Comparison of ENCODE assay signal across 37 cellular contexts in the genomic region with DNA sequence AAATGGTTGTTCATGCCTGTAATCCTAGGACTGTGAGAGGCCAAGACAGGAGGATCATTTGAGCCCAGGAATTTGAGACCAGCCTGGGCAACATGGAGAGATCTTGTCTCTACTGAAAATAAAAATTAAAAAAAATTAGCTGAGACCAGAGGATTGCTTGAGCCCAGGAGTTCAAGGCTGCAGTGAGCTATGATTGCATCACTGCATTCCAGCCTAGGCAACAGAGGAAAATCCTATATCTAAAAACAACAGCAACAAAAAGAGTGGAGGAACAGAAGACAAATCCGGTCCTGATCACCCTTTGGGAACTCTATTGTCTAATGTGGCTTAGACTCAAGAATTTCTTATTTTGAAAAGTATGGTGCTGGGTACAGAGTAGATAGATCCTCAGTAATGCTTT. TPM values are rescaled to one million over a fixed set of nuclear protein-coding genes. Genes with fewer than 3 reads are reported as not detected.
"Had no signal": no experiment of that assay in that cellular context is flagged by ENCODE, and none has a peak within 500 bp of the region (broad histone marks: within the 10 kb centered on the region; RNA-seq: fewer than 3 reads in every experiment).

No MANE protein-coding gene starts in this region.

- H3K4me1 Mint-ChIP-seq: activated CD4-positive, alpha-beta memory T cell treated with anti-CD3 and anti-CD28 coated beads, Interleukin-2, amount 10 ng/mL, durations not matched to agents 7 days and 5 days; activated CD4-positive, alpha-beta T cell treated with anti-CD3 and anti-CD28 coated beads for 36 hours; activated CD4-positive, alpha-beta T cell treated with anti-CD3 and anti-CD28 coated beads, Interleukin-2, amount 10 ng/mL, durations not matched to agents 24 days and 14 days; central memory CD8-positive, alpha-beta T cell; endodermal cell; T-helper 17 cell had no signal

- DNase-seq: activated CD4-positive, alpha-beta memory T cell treated with anti-CD3 and anti-CD28 coated beads, Interleukin-2, amount 10 ng/mL, durations not matched to agents 7 days and 5 days; activated CD4-positive, alpha-beta T cell treated with anti-CD3 and anti-CD28 coated beads for 36 hours; activated CD4-positive, alpha-beta T cell treated with anti-CD3 and anti-CD28 coated beads, Interleukin-2, amount 10 ng/mL, durations not matched to agents 24 days and 14 days; activated CD4-positive, alpha-beta T cell treated with anti-CD3 and anti-CD28 coated beads, Interleukin-2, amount 50 U/mL, for 4 hours; activated CD4-positive, CD25-positive, alpha-beta regulatory T cell; activated CD4-positive, CD25-positive, alpha-beta regulatory T cell treated with anti-CD3 and anti-CD28 coated beads, Interleukin-2, amount 50 U/mL, for 72 hours; activated CD8-positive, alpha-beta memory T cell treated with anti-CD3 and anti-CD28 coated beads, Interleukin-2, amount 50 U/mL, for 48 hours; activated gamma-delta T cell treated with Interleukin-2 at 50 U/mL for 16 hours; activated naive CD4-positive, alpha-beta T cell treated with anti-CD3 and anti-CD28 coated beads, Interleukin-2, amount 50 U/mL, for 16 hours; activated naive CD4-positive, alpha-beta T cell treated with Interleukin-2 at 50 U/mL for 16 hours; activated T-cell treated with anti-CD3 and anti-CD28 coated beads for 4 hours; activated T-cell treated with anti-CD3 and anti-CD28 coated beads, Interleukin-2, amount 50 U/mL, for 24 hours; activated T-cell treated with anti-CD3 and anti-CD28 coated beads, Interleukin-2, amount 50 U/mL, for 72 hours; amniotic stem cell; anterior cingulate cortex; brain microvascular endothelial cell; dorsolateral prefrontal cortex; effector memory CD4-positive, alpha-beta T cell; endodermal cell; foreskin keratinocyte; gastrocnemius medialis; heart right ventricle; T-helper 17 cell; T1000; WERI-Rb-1 had no signal

- H3K36me3 ChIP-seq: brain microvascular endothelial cell, gastrocnemius medialis, heart right ventricle, WERI-Rb-1 had no signal

- H2AFZ ChIP-seq: hepatocyte had no signal

- H3K9me3 ChIP-seq: gastrocnemius medialis, heart right ventricle had no signal

- H3K27me3 ChIP-seq: brain microvascular endothelial cell, foreskin keratinocyte, hepatocyte had no signal

- H3K27ac Mint-ChIP-seq: activated CD4-positive, alpha-beta memory T cell treated with anti-CD3 and anti-CD28 coated beads, Interleukin-2, amount 10 ng/mL, durations not matched to agents 7 days and 5 days; activated CD4-positive, alpha-beta T cell treated with anti-CD3 and anti-CD28 coated beads for 36 hours; activated CD4-positive, alpha-beta T cell treated with anti-CD3 and anti-CD28 coated beads, Interleukin-2, amount 10 ng/mL, durations not matched to agents 24 days and 14 days; activated naive CD8-positive, alpha-beta T cell; activated T-cell treated with anti-CD3 and anti-CD28 coated beads, Interleukin-2, amount 50 U/mL, for 24 hours; activated T-cell treated with anti-CD3 and anti-CD28 coated beads, Interleukin-2, amount 50 U/mL, for 72 hours; dendritic cell treated with granulocyte-macrophage colony-stimulating factor and Interleukin-4, amounts not matched to agents 40 ng/mL and 50 ng/mL, for 4 days; endodermal cell; T-helper 17 cell; T-helper 2 cell treated with Interferon-gamma antibody and Interleukin-4, amounts not matched to agents 5 μg/mL and 100 μg/mL, for 36 hours had no signal

- H3K36me3 Mint-ChIP-seq: activated naive CD8-positive, alpha-beta T cell had no signal

- H3K27ac ChIP-seq: brain microvascular endothelial cell, coronary artery, dorsolateral prefrontal cortex, foreskin keratinocyte, gastrocnemius medialis, heart right ventricle, hepatocyte, WERI-Rb-1 had no signal

- H3K79me2 ChIP-seq: hepatocyte had no signal

- H3K4me1 ChIP-seq: foreskin keratinocyte, gastrocnemius medialis, heart right ventricle had no signal

- H3K4me3 ChIP-seq: coronary artery, dorsolateral prefrontal cortex, gastrocnemius medialis, heart right ventricle, hepatocyte had no signal

- ATAC-seq: activated CD4-positive, alpha-beta T cell treated with anti-CD3 and anti-CD28 coated beads for 36 hours; activated T-cell treated with anti-CD3 and anti-CD28 coated beads, Interleukin-2, amount 50 U/mL, for 72 hours; esophagus mucosa; foreskin keratinocyte; gastrocnemius medialis; heart right ventricle; T-helper 17 cell had no signal

- H3K4me2 ChIP-seq: hepatocyte had no signal

- H3K4me3 Mint-ChIP-seq: activated CD4-positive, alpha-beta memory T cell treated with anti-CD3 and anti-CD28 coated beads, Interleukin-2, amount 10 ng/mL, durations not matched to agents 7 days and 5 days; activated CD4-positive, alpha-beta T cell treated with anti-CD3 and anti-CD28 coated beads for 36 hours; activated CD4-positive, alpha-beta T cell treated with anti-CD3 and anti-CD28 coated beads, Interleukin-2, amount 10 ng/mL, durations not matched to agents 24 days and 14 days; activated naive CD8-positive, alpha-beta T cell; activated T-cell treated with anti-CD3 and anti-CD28 coated beads, Interleukin-2, amount 50 U/mL, for 24 hours; activated T-cell treated with anti-CD3 and anti-CD28 coated beads, Interleukin-2, amount 50 U/mL, for 72 hours; central memory CD8-positive, alpha-beta T cell; dendritic cell treated with granulocyte-macrophage colony-stimulating factor and Interleukin-4, amounts not matched to agents 40 ng/mL and 50 ng/mL, for 4 days; endodermal cell; T-helper 17 cell; T-helper 2 cell treated with Interferon-gamma antibody and Interleukin-4, amounts not matched to agents 5 μg/mL and 100 μg/mL, for 36 hours had no signal

- FAIRE-seq: astrocyte, bronchial epithelial cell had no signal

- H3K9me3 Mint-ChIP-seq: activated CD4-positive, alpha-beta memory T cell treated with anti-CD3 and anti-CD28 coated beads, Interleukin-2, amount 10 ng/mL, durations not matched to agents 7 days and 5 days; activated CD4-positive, alpha-beta T cell treated with anti-CD3 and anti-CD28 coated beads, Interleukin-2, amount 10 ng/mL, durations not matched to agents 24 days and 14 days; activated T-cell treated with anti-CD3 and anti-CD28 coated beads, Interleukin-2, amount 50 U/mL, for 24 hours; activated T-cell treated with anti-CD3 and anti-CD28 coated beads, Interleukin-2, amount 50 U/mL, for 72 hours; central memory CD8-positive, alpha-beta T cell; dendritic cell treated with granulocyte-macrophage colony-stimulating factor and Interleukin-4, amounts not matched to agents 40 ng/mL and 50 ng/mL, for 4 days; T-helper 2 cell treated with Interferon-gamma antibody and Interleukin-4, amounts not matched to agents 5 μg/mL and 100 μg/mL, for 36 hours had no signal

RNA-seq across cellular contexts. Expression of a gene that starts 17.3 kb away (rescaled TPM):
- total RNA-seq: activated CD4-positive, alpha-beta memory T cell treated with anti-CD3 and anti-CD28 coated beads, Interleukin-2, amount 10 ng/mL, durations not matched to agents 7 days and 5 days; astrocyte; cardiac septum; cerebellum; endodermal cell; glomerular endothelial cell; heart right ventricle; T-helper 17 cell had no signal
